Comparison of ENCODE assay signal across 8 cellular contexts in genomic region chrX:3881259-3881889, GRCh38.
DNase-seq lines count a peak whose midpoint lies in the region; ATAC-seq and TF ChIP-seq lines count a peak whose summit lies in the region.
"Not testable (repeated sequence)": the region's sequence is repeated elsewhere in the genome, so short reads cannot be mapped to it uniquely, and the experiment has no call there.

No MANE protein-coding gene starts in this region.

- CTCF ChIA-PET in Panc1 (lab: Charles Lee): not testable (repeated sequence)

- H3K36me3 ChIP-seq in GM23338 (ENCODE audit: insufficient read depth); Panc1 (ENCODE audit: control insufficient read depth, insufficient read depth, low read length): not testable (repeated sequence)

- H3K36me3 Mint-ChIP-seq in GM23338 (ENCODE audit: low read depth); stimulated activated naive B cell treated with anti-CD40 and anti-IgM and Interleukin-4, amounts not matched to agents 10 μg/mL and 1 μg/mL and 100 μg/mL, for 72 hours: not testable (repeated sequence)

- POLR2A ChIA-PET in Panc1 (lab: Charles Lee): not testable (repeated sequence)

- H4K20me1 ChIP-seq in GM23338 (replicated peaks; ENCODE audit: insufficient read depth): not testable (repeated sequence)

- H3K9me3 Mint-ChIP-seq in GM23338; stimulated activated naive B cell treated with anti-CD40 and anti-IgM and Interleukin-4, amounts not matched to agents 10 μg/mL and 1 μg/mL and 100 μg/mL, for 72 hours: not testable (repeated sequence)

- not testable (repeated sequence) for H3K4me1 ChIP-seq in GM23338 (ENCODE audit: insufficient read depth); Panc1 (ENCODE audit: control insufficient read depth, insufficient read depth, low read length)

- H2AFZ ChIP-seq in GM23338: not testable (repeated sequence)

- not testable (repeated sequence) for H3K4me3 Mint-ChIP-seq in GM23338; stimulated activated naive B cell treated with anti-CD40 and anti-IgM and Interleukin-4, amounts not matched to agents 10 μg/mL and 1 μg/mL and 100 μg/mL, for 72 hours

- H3K4me3 ChIP-seq in GM23338; Panc1 (ENCODE audit: low read depth in 2 of 2, low read length in 2 of 2): not testable (repeated sequence)

- DNase-seq in GM23338 (ENCODE audit: low spot score); Panc1 (ENCODE audit: low read depth, low spot score); stimulated activated naive B cell treated with anti-CD40 and anti-IgM and Interleukin-4, amounts not matched to agents 10 μg/mL and 1 μg/mL and 100 μg/mL, for 72 hours: not testable (repeated sequence)

- H3K4me1 Mint-ChIP-seq in GM23338; stimulated activated naive B cell treated with anti-CD40 and anti-IgM and Interleukin-4, amounts not matched to agents 10 μg/mL and 1 μg/mL and 100 μg/mL, for 72 hours: not testable (repeated sequence)

- in situ Hi-C loops in Panc1 (cut with HindIII; ENCODE audit: low pct_unique_long_range_greater_than_20kb, low sequenced_read_pairs): not testable (repeated sequence)

- not testable (repeated sequence) for H3F3A ChIP-seq in GM23338 (replicated peaks; ENCODE audit: low read depth)

- ATAC-seq in GM18907 (IDR thresholded peaks at IDR 0.05; ENCODE audit: unreplicated experiment) (peak; percentile 53), GM19467 (IDR thresholded peaks at IDR 0.05; ENCODE audit: unreplicated experiment) (peak; percentile 34), GM23338 (peak; percentile 34), HG02943 (IDR thresholded peaks at IDR 0.05; ENCODE audit: low read depth, unreplicated experiment) (peak; percentile 46), HG03196 (IDR thresholded peaks at IDR 0.05; ENCODE audit: unreplicated experiment) (peak; percentile 40), Panc1 (peak; percentile 62), esophagus mucosa (peak; percentile 68)
- ATAC-seq in stimulated activated naive B cell treated with anti-CD40 and anti-IgM and Interleukin-4, amounts not matched to agents 10 μg/mL and 1 μg/mL and 100 μg/mL, for 72 hours (replicated peaks): peak; percentile 43 to 62

- not testable (repeated sequence) for H3K4me2 ChIP-seq in GM23338

- H3K27ac Mint-ChIP-seq in GM23338; stimulated activated naive B cell treated with anti-CD40 and anti-IgM and Interleukin-4, amounts not matched to agents 10 μg/mL and 1 μg/mL and 100 μg/mL, for 72 hours: not testable (repeated sequence)

- intact Hi-C loops in Panc1 (cut with micrococcal nuclease; ENCODE audit: unreplicated experiment): not testable (repeated sequence)

- H3K79me2 ChIP-seq in GM23338 (replicated peaks; ENCODE audit: insufficient read depth): not testable (repeated sequence)

- not testable (repeated sequence) for H3K27me3 ChIP-seq in GM23338 (ENCODE audit: insufficient read depth); Panc1 (ENCODE audit: control insufficient read depth, insufficient read depth, low read length)

- H3K9me2 ChIP-seq in GM23338 (ENCODE audit: insufficient read depth): not testable (repeated sequence)

- H3K9me3 ChIP-seq in Panc1 (ENCODE audit: control insufficient read depth, insufficient read depth, low read depth, low read length): not testable (repeated sequence)

- BruUV-seq in Panc1 (replicated peaks; lab: Mats Ljungman, UMichigan): not testable (repeated sequence)

- not testable (repeated sequence) for H3K27me3 Mint-ChIP-seq in GM23338 (ENCODE audit: insufficient read depth, low read depth, poor library complexity); stimulated activated naive B cell treated with anti-CD40 and anti-IgM and Interleukin-4, amounts not matched to agents 10 μg/mL and 1 μg/mL and 100 μg/mL, for 72 hours

- H3K27ac ChIP-seq in GM23338 (ENCODE audit: low read depth); Panc1 (ENCODE audit: low read length): not testable (repeated sequence)

- not testable (repeated sequence) for TF ChIP-seq CTCF in GM23338 (conservative IDR thresholded peaks at IDR 0.05; ENCODE audit: low read depth in 2 of 2); Panc1 (IDR thresholded peaks at IDR 0.05)
